Comparison of ENCODE assay signal across 9 cellular contexts in genomic region chr7:1668486-1668931, GRCh38. TPM values are rescaled to one million over a fixed set of nuclear protein-coding genes. Genes with fewer than 3 reads are reported as not detected.
DNase-seq lines count a peak whose midpoint lies in the region; ATAC-seq and TF ChIP-seq lines count a peak whose summit lies in the region.
"Had no signal": no experiment of that assay in that cellular context is flagged by ENCODE, and none has a peak within 500 bp of the region (broad histone marks: within the 10 kb centered on the region; RNA-seq: fewer than 3 reads in every experiment).

No MANE protein-coding gene starts in this region.

- H3K4me1 Mint-ChIP-seq in activated naive CD4-positive, alpha-beta T cell treated with anti-CD3 and anti-CD28 coated beads for 36 hours (ENCODE audit: low read depth), result peaks cover 13% of the 10 kb centered on the region
- peaks cover 5% of the 10 kb centered on the region for H3K4me1 Mint-ChIP-seq in activated T-helper 17 cell treated with anti-CD3 and anti-CD28 coated beads, Interleukin-2, amount 50 U/mL, for 72 hours
- peaks cover 7% of the 10 kb centered on the region for H3K4me1 Mint-ChIP-seq in memory B cell

- H3K4me3 Mint-ChIP-seq in activated naive CD4-positive, alpha-beta T cell treated with anti-CD3 and anti-CD28 coated beads for 36 hours, result no peak overlapping the region
- peak overlapping the region; percentile 42 for H3K4me3 Mint-ChIP-seq in activated T-helper 17 cell treated with anti-CD3 and anti-CD28 coated beads, Interleukin-2, amount 50 U/mL, for 72 hours
- peak overlapping the region; percentile 46 for H3K4me3 Mint-ChIP-seq in memory B cell

- no peak overlapping the region for H3K27ac Mint-ChIP-seq in activated naive CD4-positive, alpha-beta T cell treated with anti-CD3 and anti-CD28 coated beads for 36 hours
- no peak overlapping the region for H3K27ac Mint-ChIP-seq in activated T-helper 17 cell treated with anti-CD3 and anti-CD28 coated beads, Interleukin-2, amount 50 U/mL, for 72 hours
- H3K27ac Mint-ChIP-seq in memory B cell, result no peak overlapping the region
- H3K27ac Mint-ChIP-seq: activated T-helper 1 cell treated with anti-CD3 and anti-CD28 coated beads, Interleukin-12 subunit alpha, Interleukin-12 subunit beta, Interleukin-2, Interleukin-4 antibody, amounts not matched to agents 30 ng/mL and 10 ng/mL and 1 ng/mL, durations not matched to agents 14 hours and 24 hours and 36 hours had no signal

- no peak for ATAC-seq in activated T-helper 17 cell treated with anti-CD3 and anti-CD28 coated beads, Interleukin-2, amount 50 U/mL, for 72 hours (replicated peaks)
- ATAC-seq in memory B cell (ENCODE audit: low read depth) (no peak), GM19463 (IDR thresholded peaks at IDR 0.05; ENCODE audit: unreplicated experiment) (no peak)

- no peak for TF ChIP-seq POLR2A in vagina (IDR thresholded peaks at IDR 0.05)

- H3K27ac ChIP-seq in vagina, result peak overlapping the region; percentile 65

- H3K27me3 Mint-ChIP-seq in activated naive CD4-positive, alpha-beta T cell treated with anti-CD3 and anti-CD28 coated beads for 36 hours (ENCODE audit: low read depth), result peaks cover 34% of the 10 kb centered on the region
- H3K27me3 Mint-ChIP-seq in activated T-helper 17 cell treated with anti-CD3 and anti-CD28 coated beads, Interleukin-2, amount 50 U/mL, for 72 hours, result peaks cover 12% of the 10 kb centered on the region
- H3K27me3 Mint-ChIP-seq in memory B cell, result peaks cover 13% of the 10 kb centered on the region

- intact Hi-C loops in activated naive CD4-positive, alpha-beta T cell treated with anti-CD3 and anti-CD28 coated beads for 36 hours (cut with micrococcal nuclease), result loop anchor here (10.0 kb wide), 1 partner anchor 256 kb away; no protein-coding TSS in a partner anchor
- intact Hi-C loops in vagina (cut with DNase I), result no loop called here

- peak; percentile 7 for DNase-seq in activated naive CD4-positive, alpha-beta T cell treated with anti-CD3 and anti-CD28 coated beads for 36 hours
- DNase-seq in activated naive CD4-positive, alpha-beta T cell treated with Interleukin-2 at 50 U/mL for 16 hours, result no peak
- DNase-seq in memory B cell (ENCODE audit: low spot score in 2 of 2) (no peak), vagina (ENCODE audit: extremely low spot score in 2 of 2) (no peak), hypothalamus (lab: John Stamatoyannopoulos, UW) (no peak), foreskin melanocyte (no peak)

- CTCF ChIA-PET in activated naive CD4-positive, alpha-beta T cell treated with anti-CD3 and anti-CD28 coated beads for 36 hours (lab: Charles Lee), result no interaction called here

- H3K9me3 ChIP-seq in vagina, result no peaks in the 10 kb centered on the region

- no peak overlapping the region for H3K4me3 ChIP-seq in vagina

- no peaks in the 10 kb centered on the region for H3K36me3 ChIP-seq in vagina

- no peaks in the 10 kb centered on the region for H3K36me3 Mint-ChIP-seq in activated naive CD4-positive, alpha-beta T cell treated with anti-CD3 and anti-CD28 coated beads for 36 hours (ENCODE audit: low read depth)
- no peaks in the 10 kb centered on the region for H3K36me3 Mint-ChIP-seq in activated T-helper 17 cell treated with anti-CD3 and anti-CD28 coated beads, Interleukin-2, amount 50 U/mL, for 72 hours (ENCODE audit: low read depth)
- peaks cover 1% of the 10 kb centered on the region for H3K36me3 Mint-ChIP-seq in memory B cell

- no peaks in the 10 kb centered on the region for H3K27me3 ChIP-seq in vagina

- TF ChIP-seq CTCF in vagina (IDR thresholded peaks at IDR 0.05), result no peak

- no peaks in the 10 kb centered on the region for H3K9me3 Mint-ChIP-seq in activated naive CD4-positive, alpha-beta T cell treated with anti-CD3 and anti-CD28 coated beads for 36 hours
- H3K9me3 Mint-ChIP-seq in activated T-helper 17 cell treated with anti-CD3 and anti-CD28 coated beads, Interleukin-2, amount 50 U/mL, for 72 hours, result no peaks in the 10 kb centered on the region
- H3K9me3 Mint-ChIP-seq in memory B cell, result no peaks in the 10 kb centered on the region
- H3K9me3 Mint-ChIP-seq: activated T-helper 1 cell treated with anti-CD3 and anti-CD28 coated beads, Interleukin-12 subunit alpha, Interleukin-12 subunit beta, Interleukin-2, Interleukin-4 antibody, amounts not matched to agents 30 ng/mL and 10 ng/mL and 1 ng/mL, durations not matched to agents 14 hours and 24 hours and 36 hours had no signal

- H3K4me1 ChIP-seq in vagina, result peaks cover 67% of the 10 kb centered on the region

RNA-seq across cellular contexts. Expression of gene ELFN1, which starts 1.6 kb away (rescaled TPM):
- total RNA-seq in activated naive CD4-positive, alpha-beta T cell treated with anti-CD3 and anti-CD28 coated beads for 36 hours, result not detected
- total RNA-seq in activated T-helper 17 cell treated with anti-CD3 and anti-CD28 coated beads, Interleukin-2, amount 50 U/mL, for 72 hours, result under 1 TPM; 0.06 to 0.19 TPM
- total RNA-seq in vagina, result 2.2 TPM
- total RNA-seq: activated T-helper 1 cell treated with anti-CD3 and anti-CD28 coated beads, Interleukin-12 subunit alpha, Interleukin-12 subunit beta, Interleukin-2, Interleukin-4 antibody, amounts not matched to agents 30 ng/mL and 10 ng/mL and 1 ng/mL, durations not matched to agents 14 hours and 24 hours and 36 hours had no signal
